Comparison of ENCODE assay signal across 10 cellular contexts in the genomic region with DNA sequence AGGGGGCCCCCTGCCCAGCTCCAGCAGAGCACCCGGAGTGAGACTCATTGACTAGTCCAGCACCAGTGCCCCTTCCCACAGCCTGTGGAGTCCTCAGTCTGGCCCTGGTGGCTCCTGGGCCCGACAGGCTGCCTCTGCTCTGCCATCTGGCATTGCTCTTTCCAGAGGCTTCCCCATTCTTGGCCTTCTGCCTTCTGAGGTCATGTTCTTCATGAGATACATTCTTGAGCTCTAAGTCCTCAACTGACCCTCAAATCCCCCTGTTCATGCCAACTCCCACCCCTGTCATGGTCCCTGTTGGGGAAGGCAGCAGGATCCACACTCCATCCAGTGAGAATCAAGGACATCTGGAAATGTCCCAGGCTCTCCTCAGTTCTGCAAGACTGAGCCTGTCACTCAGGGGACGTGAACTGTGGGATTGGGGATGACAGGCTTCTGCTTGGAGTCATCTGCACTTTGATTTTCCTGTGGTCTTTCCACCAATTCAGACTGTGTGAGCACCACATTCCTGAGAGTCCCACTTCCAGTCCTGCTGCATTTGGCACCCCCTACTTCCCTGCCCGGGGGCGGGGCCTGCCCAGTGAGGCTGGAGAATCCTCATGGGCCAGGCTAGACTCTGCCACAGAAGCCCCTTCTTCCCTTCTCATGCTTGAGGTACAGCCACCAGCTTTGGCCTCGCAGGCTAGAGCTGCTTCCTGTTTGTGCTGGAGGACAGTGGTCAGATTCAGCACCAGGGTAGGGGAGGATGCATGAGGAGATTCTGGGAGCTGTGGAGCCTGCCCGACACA. TPM values are rescaled to one million over a fixed set of nuclear protein-coding genes. Genes with fewer than 3 reads are reported as not detected.
DNase-seq lines count a peak whose midpoint lies in the region; ATAC-seq, FAIRE-seq and TF ChIP-seq lines count a peak whose summit lies in the region.
"Had no signal": no experiment of that assay in that cellular context is flagged by ENCODE, and none has a peak within 500 bp of the region (broad histone marks: within the 10 kb centered on the region; RNA-seq: fewer than 3 reads in every experiment).

No MANE protein-coding gene starts in this region.

- DNase-seq in BE2C (peak; percentile 39), HEK293T (ENCODE audit: extremely low spot score) (no peak), astrocyte (ENCODE audit: low read depth) (peak; percentile 42), NCI-H524 treated with DMSO at 0.1 percent for 48 hours (lab: John Stamatoyannopoulos, UW) (no peak), NCI-H128 (lab: John Stamatoyannopoulos, UW; ENCODE audit: unreplicated experiment) (no peak), erythroblast (lab: John Stamatoyannopoulos, UW) (no peak)
- DNase-seq in naive thymus-derived CD4-positive, alpha-beta T cell: no peak
- DNase-seq: mucosa of descending colon had no signal

- no peak overlapping the region for H3K27ac Mint-ChIP-seq in astrocyte (ENCODE audit: unreplicated experiment)
- peak overlapping the region; percentile 32 to 99 (median 81) for H3K27ac Mint-ChIP-seq in naive thymus-derived CD4-positive, alpha-beta T cell

- H3K9me3 Mint-ChIP-seq in astrocyte (ENCODE audit: unreplicated experiment): no peaks in the 10 kb centered on the region
- no peaks in the 10 kb centered on the region for H3K9me3 Mint-ChIP-seq in naive thymus-derived CD4-positive, alpha-beta T cell

- H2AFZ ChIP-seq in astrocyte (ENCODE audit: low read depth, low read length): peak overlapping the region; percentile 3

- H3K27ac ChIP-seq in astrocyte (ENCODE audit: low read depth, low read length): peak overlapping the region; percentile 92
- peak overlapping the region; percentile 94 for H3K27ac ChIP-seq in naive thymus-derived CD4-positive, alpha-beta T cell (ENCODE audit: low read depth, low read length)
- H3K27ac ChIP-seq: cardiac muscle cell had no signal

- TF ChIP-seq CTCF in BE2C (IDR thresholded peaks at IDR 0.05; ENCODE audit: low read depth, low read length) (no peak), astrocyte (IDR thresholded peaks at IDR 0.05; ENCODE audit: insufficient read depth, low read depth, low read length) (no peak)

- H3K27me3 Mint-ChIP-seq in astrocyte (ENCODE audit: low read depth, unreplicated experiment): no peaks in the 10 kb centered on the region
- H3K27me3 Mint-ChIP-seq in naive thymus-derived CD4-positive, alpha-beta T cell: no peaks in the 10 kb centered on the region

- CTCF ChIA-PET in HEK293T (lab: Yijun Ruan, JAX): interaction anchor here (0.6 to 2.7 kb wide), 3 partner anchors 10 to 54 kb away, joined by 3 to 12 read pairs (median 5); no protein-coding TSS in a partner anchor
- CTCF ChIA-PET in naive thymus-derived CD4-positive, alpha-beta T cell (lab: Charles Lee): interaction anchor here (1.0 kb wide), 1 partner anchor 10 kb away, joined by 3 read pairs; no protein-coding TSS in a partner anchor

- intact Hi-C loops in naive thymus-derived CD4-positive, alpha-beta T cell (cut with micrococcal nuclease): loop anchor here (5.0 to 10.0 kb wide), 4 partner anchors 131 to 1554 kb away; partner anchors contain the start of genes DRC3 (in 1 of the 2), NCOR1 (in 1 of the 2), PIGL (in 1 of the 2) and TOM1L2 (in 1 of the 2)

- peak overlapping the region; percentile 78 for H3K9ac ChIP-seq in astrocyte (ENCODE audit: low read length)

- H3K27me3 ChIP-seq in BE2C (no peaks in the 10 kb centered on the region), astrocyte (ENCODE audit: insufficient read depth, low read length) (no peaks in the 10 kb centered on the region)
- no peaks in the 10 kb centered on the region for H3K27me3 ChIP-seq in naive thymus-derived CD4-positive, alpha-beta T cell (ENCODE audit: control insufficient read depth in 2 of 2, insufficient read depth in 2 of 2, low read length in 2 of 2)
- H3K27me3 ChIP-seq: cardiac muscle cell had no signal

- POLR2A ChIA-PET in HEK293T (lab: Yijun Ruan, JAX): interaction anchor here (0.8 to 10.1 kb wide), 7 partner anchors 10 to 37 kb away, joined by 3 to 104 read pairs (median 7); partner anchors contain the start of gene UBB
- POLR2A ChIA-PET in naive thymus-derived CD4-positive, alpha-beta T cell (lab: Charles Lee): interaction anchor here (1.9 to 4.6 kb wide), 3 partner anchors 22 to 66 kb away, joined by 4 to 55 read pairs (median 36); partner anchors contain the start of gene UBB

- H3K36me3 Mint-ChIP-seq in astrocyte (ENCODE audit: low read depth, unreplicated experiment): no peaks in the 10 kb centered on the region
- H3K36me3 Mint-ChIP-seq in naive thymus-derived CD4-positive, alpha-beta T cell: peaks cover 6 to 41% (median 14%) of the 10 kb centered on the region in 5 donors

- H3K4me2 ChIP-seq in astrocyte (ENCODE audit: low read length): peak overlapping the region; percentile 86

- H3K4me1 ChIP-seq in BE2C: peaks cover 29% of the 10 kb centered on the region
- H3K4me1 ChIP-seq in astrocyte (ENCODE audit: insufficient read depth, low read length): peaks cover 47% of the 10 kb centered on the region
- peaks cover 42 to 51% of the 10 kb centered on the region in 2 donors for H3K4me1 ChIP-seq in naive thymus-derived CD4-positive, alpha-beta T cell (ENCODE audit: control insufficient read depth in 2 of 2, insufficient read depth in 2 of 2, low read length in 2 of 2)

- H3K36me3 ChIP-seq in BE2C (no peaks in the 10 kb centered on the region), astrocyte (ENCODE audit: insufficient read depth, low read length) (no peaks in the 10 kb centered on the region)
- H3K36me3 ChIP-seq in naive thymus-derived CD4-positive, alpha-beta T cell (ENCODE audit: control insufficient read depth in 2 of 3, insufficient read depth in 3 of 3, low read length in 3 of 3): peaks cover 23 to 56% (median 26%) of the 10 kb centered on the region in 3 experiments
- H3K36me3 ChIP-seq: cardiac muscle cell had no signal

- no peak for ATAC-seq in naive thymus-derived CD4-positive, alpha-beta T cell
- ATAC-seq in HG03521 (IDR thresholded peaks at IDR 0.05; ENCODE audit: unreplicated experiment): no peak

- no peak for TF ChIP-seq POLR2A in erythroblast (IDR thresholded peaks at IDR 0.05; ENCODE audit: low read length)

- peaks cover 7% of the 10 kb centered on the region for H4K20me1 ChIP-seq in astrocyte (ENCODE audit: insufficient read depth, low read length)

- no peak for FAIRE-seq in astrocyte (lab: Jason Lieb, UNC)

- H3K4me3 Mint-ChIP-seq in astrocyte (ENCODE audit: unreplicated experiment): peak overlapping the region; percentile 14
- H3K4me3 Mint-ChIP-seq in naive thymus-derived CD4-positive, alpha-beta T cell: peak overlapping the region; percentile 17 to 97 (median 59)

- peaks cover 19% of the 10 kb centered on the region for H3K79me2 ChIP-seq in astrocyte (ENCODE audit: insufficient read depth, low read length)

- no peaks in the 10 kb centered on the region for H3K9me3 ChIP-seq in BE2C
- no peaks in the 10 kb centered on the region for H3K9me3 ChIP-seq in astrocyte (ENCODE audit: insufficient read depth, low read depth, low read length)
- H3K9me3 ChIP-seq in naive thymus-derived CD4-positive, alpha-beta T cell (ENCODE audit: control insufficient read depth in 2 of 3, low read length in 3 of 3): no peaks in the 10 kb centered on the region
- H3K9me3 ChIP-seq: mucosa of descending colon had no signal

- H3K4me3 ChIP-seq in BE2C (ENCODE audit: low read depth, low read length) (no peak overlapping the region), astrocyte (ENCODE audit: insufficient read depth, low read depth, low read length) (no peak overlapping the region)
- H3K4me3 ChIP-seq in naive thymus-derived CD4-positive, alpha-beta T cell (ENCODE audit: low read length): no peak overlapping the region
- H3K4me3 ChIP-seq: cardiac muscle cell, mucosa of descending colon had no signal

- peaks cover 31% of the 10 kb centered on the region for H3K4me1 Mint-ChIP-seq in astrocyte (ENCODE audit: low read depth, unreplicated experiment)
- H3K4me1 Mint-ChIP-seq in naive thymus-derived CD4-positive, alpha-beta T cell: peaks cover 41 to 68% (median 51%) of the 10 kb centered on the region in 7 donors

TF ChIP-seq in HEK293T, 16 proteins besides CTCF, POLR2A, EP300 and RAD21:
- no peak for TF ChIP-seq TARDBP (IDR thresholded peaks at IDR 0.05)
- TF ChIP-seq PKNOX1 (IDR thresholded peaks at IDR 0.05): peak; percentile 76
- TF ChIP-seq FOXA1 (IDR thresholded peaks at IDR 0.05): no peak

RNA-seq across cellular contexts. Expression of gene TRPV2, which starts 2.7 kb away (rescaled TPM):
- polyA plus RNA-seq in BE2C (2012; ENCODE audit: insufficient read depth, insufficient read length, low read depth): 3.6 TPM
- total RNA-seq in astrocyte: 0.50 and 0.86 TPM in 2 replicates
- 100 to 1,000 TPM in 1 of 5 experiments, 10 to 100 TPM in 4; 66.8 to 141 (median 80.0) TPM for total RNA-seq in naive thymus-derived CD4-positive, alpha-beta T cell
- polyA plus RNA-seq in naive thymus-derived CD4-positive, alpha-beta T cell: 100 to 1,000 TPM in 1 of 2 donors, 10 to 100 TPM in 1; 78.7 to 104 TPM

RNA-seq across cellular contexts. Expression of gene UBB, which starts 37.2 kb away (rescaled TPM):
- polyA plus RNA-seq in BE2C (2012; ENCODE audit: insufficient read depth, insufficient read length, low read depth): 1,644 TPM
- total RNA-seq in astrocyte: 1,755 and 1,783 TPM in 2 replicates
- total RNA-seq in naive thymus-derived CD4-positive, alpha-beta T cell: 1,000 to 10,000 TPM in 1 of 5 experiments, 100 to 1,000 TPM in 4; 537 to 1,283 (median 621) TPM
- polyA plus RNA-seq in naive thymus-derived CD4-positive, alpha-beta T cell: 1,000 to 10,000 TPM; 1,829 to 1,950 TPM

Comparison
In these comparisons a context has a peak if more than half of its experiments do, and no peak if none do; other contexts are left out.
1. DNase-seq: peak in BE2C (single experiment) and astrocyte (single experiment); none in HEK293T (single experiment), naive thymus-derived CD4-positive, alpha-beta T cell (0 of 9), NCI-H524 treated with DMSO at 0.1 percent for 48 hours (single experiment), NCI-H128 (single experiment) and erythroblast (0 of 2).
2. RNA of gene TRPV2, which starts 2.7 kb away (total RNA-seq): 66.8 to 141 TPM in naive thymus-derived CD4-positive, alpha-beta T cell; 0.50 to 0.86 TPM in astrocyte; every median in the first group is over 10 times any median in the second.